Comparison of ENCODE assay signal across 8 cellular contexts in genomic region chr7:151782598-151783448, GRCh38.
DNase-seq lines count a peak whose midpoint lies in the region; ATAC-seq and TF ChIP-seq lines count a peak whose summit lies in the region.

No MANE protein-coding gene starts in this region.

- POLR2A ChIA-PET in WTC11 (lab: Charles Lee), result interaction anchor here (0.7 kb wide), 1 partner anchor 32 kb away, joined by 6 read pairs; no protein-coding TSS in a partner anchor

- peak overlapping the region; percentile 92 for H3K4me2 ChIP-seq in mammary epithelial cell (ENCODE audit: insufficient read depth, low read depth, low read length)

- no TSS peak for BruUV-seq in mammary epithelial cell (replicated peaks; lab: Mats Ljungman, UMichigan)

- peaks cover 13% of the 10 kb centered on the region for H3K9me3 Mint-ChIP-seq in WTC11

- peak overlapping the region; percentile 25; the same call in 1 of the 2 replicates for H3K9ac ChIP-seq in ES-I3 (ENCODE audit: low read depth, low read length)
- H3K9ac ChIP-seq in mammary epithelial cell (ENCODE audit: insufficient read depth, low read length), result no peak overlapping the region

- intact Hi-C loops in mammary epithelial cell (cut with micrococcal nuclease), result loop anchor here (1.0 kb wide), 2 partner anchors 150 to 363 kb away; no protein-coding TSS in a partner anchor

- no peaks in the 10 kb centered on the region for H3K4me1 Mint-ChIP-seq in WTC11

- in situ Hi-C loops in mammary epithelial cell (cut with MboI; ENCODE audit: low sequenced_read_pairs in 2 of 2), result no loop called here

- 4% methylated on average over 34 of the region's 55 CpGs for WGBS in mammary epithelial cell (ENCODE audit: low coverage, missing lambda C conversion rate)

- H3K4me1 ChIP-seq in ES-I3 (ENCODE audit: insufficient read depth, low read length) (no peaks in the 10 kb centered on the region), mammary epithelial cell (ENCODE audit: insufficient read depth, low read length) (peaks cover 9% of the 10 kb centered on the region)

- peaks cover 8% of the 10 kb centered on the region for H3K36me3 Mint-ChIP-seq in WTC11

- ATAC-seq in WTC11, result peak; percentile 97

- H3K27me3 Mint-ChIP-seq in WTC11 (ENCODE audit: low read depth), result peaks cover 19% of the 10 kb centered on the region

- no peaks in the 10 kb centered on the region for H3K79me2 ChIP-seq in mammary epithelial cell (ENCODE audit: insufficient read depth, low read length)

- H3K9me3 ChIP-seq in ES-I3 (ENCODE audit: control insufficient read depth, insufficient read depth, low read length) (peaks cover 4% of the 10 kb centered on the region; the same call in 1 of the 2 replicates), mammary epithelial cell (replicated peaks; ENCODE audit: insufficient read depth, low read length) (no peaks in the 10 kb centered on the region)

- H3K4me3 ChIP-seq in mammary epithelial cell (replicated peaks in 1 of 3; ENCODE audit: insufficient read depth in 1 of 3, low read depth in 2 of 3, low read length in 3 of 3), result peak overlapping the region; percentile 12 to 32 (median 31)

- dilution Hi-C loops in mammary epithelial cell (cut with HindIII; ENCODE audit: low sequenced_read_pairs), result no loop called here

- DNase-seq in H4 (ENCODE audit: low spot score) (peak; percentile 61), LHCN-M2 (ENCODE audit: low read depth) (peak; percentile 71), WTC11 (ENCODE audit: low spot score) (peak; percentile 89), mammary epithelial cell (peak; percentile 38), islet precursor cell (peak; percentile 81), NCI-H2081 treated with DMSO at 0.1 percent for 48 hours (lab: John Stamatoyannopoulos, UW) (no peak)
- DNase-seq in stimulated activated CD4-positive, alpha-beta T cell treated with anti-CD3 and anti-CD28 coated beads, Interleukin-1b, Interleukin-23, amount 100 ng/mL, for 4 hours (ENCODE audit: low read depth in 2 of 2), result peak; percentile 52 to 65

- no peak overlapping the region for H3K27ac ChIP-seq in mammary epithelial cell (ENCODE audit: insufficient read depth, low read depth, low read length)

- H3K4me3 Mint-ChIP-seq in WTC11, result peak overlapping the region; percentile 61

- CTCF ChIA-PET in WTC11 (lab: Charles Lee) (interaction anchor here (0.6 to 3.4 kb wide), 46 partner anchors 10 to 804 kb away, joined by 3 to 70 read pairs (median 4); partner anchors contain the start of gene PRKAG2), mammary epithelial cell (lab: Charles Lee; ENCODE audit: low non-redundant PET) (interaction anchor here (0.6 to 1.1 kb wide), 5 partner anchors 15 to 349 kb away, joined by 3 to 6 read pairs (median 3); no protein-coding TSS in a partner anchor)

- H3K36me3 ChIP-seq in ES-I3 (ENCODE audit: insufficient read depth, low read length) (no peaks in the 10 kb centered on the region), mammary epithelial cell (ENCODE audit: insufficient read depth, low read length) (no peaks in the 10 kb centered on the region)

- no peaks in the 10 kb centered on the region for H4K20me1 ChIP-seq in mammary epithelial cell (ENCODE audit: insufficient read depth, low read length)

- no peaks in the 10 kb centered on the region for H3K27me3 ChIP-seq in mammary epithelial cell (ENCODE audit: insufficient read depth, low read length)

- peak; percentile 85 for TF ChIP-seq CTCF in WTC11 (IDR thresholded peaks at IDR 0.05)
- peak; percentile 69 to 89 for TF ChIP-seq CTCF in mammary epithelial cell (conservative IDR thresholded peaks at IDR 0.05 in 1 of 2, IDR thresholded peaks at IDR 0.05 in 1 of 2; ENCODE audit: extremely low read depth in 1 of 2, insufficient read depth in 1 of 2, low read depth in 1 of 2, low read length in 2 of 2)

- no peak overlapping the region for H3K27ac Mint-ChIP-seq in WTC11

- H2AFZ ChIP-seq in mammary epithelial cell (ENCODE audit: low read depth, low read length), result peak overlapping the region; percentile 79

TF ChIP-seq in WTC11, 78 proteins besides CTCF, POLR2A, EP300 and RAD21 (continues in another document):
- no peak for TF ChIP-seq IRF2 (CRISPR knock-in tag; IDR thresholded peaks at IDR 0.05; ENCODE audit: borderline replicate concordance, low read depth)
- TF ChIP-seq TEAD4 (CRISPR knock-in tag; IDR thresholded peaks at IDR 0.05), result no peak
- no peak for TF ChIP-seq ZBTB21 (CRISPR knock-in tag; IDR thresholded peaks at IDR 0.05; ENCODE audit: borderline replicate concordance)
- no peak for TF ChIP-seq USF1 (CRISPR knock-in tag; IDR thresholded peaks at IDR 0.05)
- TF ChIP-seq CBFB (CRISPR knock-in tag; IDR thresholded peaks at IDR 0.05; ENCODE audit: low read depth), result no peak
- peak; percentile 20; the same call in 1 of the 2 replicates for TF ChIP-seq PRDM15 (CRISPR knock-in tag; IDR thresholded peaks at IDR 0.05)
- no peak for TF ChIP-seq ZSCAN18 (CRISPR knock-in tag; IDR thresholded peaks at IDR 0.05)
- TF ChIP-seq CREM (CRISPR knock-in tag; IDR thresholded peaks at IDR 0.05), result 0 out of 2 replicates have a peak, but pooled peaks have one; percentile 55
- peak; percentile 71 for TF ChIP-seq ETV6 (CRISPR knock-in tag; IDR thresholded peaks at IDR 0.05)
- TF ChIP-seq ATF1 (CRISPR knock-in tag; IDR thresholded peaks at IDR 0.05), result 0 out of 2 replicates have a peak, but pooled peaks have one; percentile 55
